In genomic region chr3:107982165-107982564, GRCh38 we compare ENCODE assay signal across 26 cellular contexts.
A peak's percentile ranks its signal among the peaks of the same experiment; 100 is the strongest.
DNase-seq lines count a peak whose midpoint lies in the region; ATAC-seq and TF ChIP-seq lines count a peak whose summit lies in the region.
"Had no signal": no experiment of that assay in that cellular context is flagged by ENCODE, and none has a peak within 500 bp of the region (broad histone marks: within the 10 kb centered on the region; RNA-seq: fewer than 3 reads in every experiment).

No MANE protein-coding gene starts in this region.

- H3K4me1 Mint-ChIP-seq in GM23338 (peaks cover 4% of the 10 kb centered on the region), nephron (peaks cover 50% of the 10 kb centered on the region)

- 0 out of 2 replicates have a peak, but pooled peaks cover 4% of the 10 kb centered on the region for H3K9me2 ChIP-seq in GM23338 (ENCODE audit: insufficient read depth)

- no peaks in the 10 kb centered on the region for H3F3A ChIP-seq in GM23338 (replicated peaks; ENCODE audit: low read depth)

- H3K27me3 ChIP-seq in GM23338 (ENCODE audit: insufficient read depth), result no peaks in the 10 kb centered on the region
- no peaks in the 10 kb centered on the region for H3K27me3 ChIP-seq in colonic mucosa
- H3K27me3 ChIP-seq: brain microvascular endothelial cell, ovary had no signal

- H3K4me3 ChIP-seq in GM23338, result no peak overlapping the region
- H3K4me3 ChIP-seq in colonic mucosa, result no peak overlapping the region
- H3K4me3 ChIP-seq: coronary artery, ovary had no signal

- no peak overlapping the region for H3K9ac ChIP-seq in colonic mucosa (ENCODE audit: low read depth in 2 of 2, low read length in 2 of 2)

- intact Hi-C loops in colonic mucosa (cut with DNase I), result no loop called here

- no peak overlapping the region for H3K4me3 Mint-ChIP-seq in GM23338
- no peak overlapping the region for H3K4me3 Mint-ChIP-seq in nephron
- H3K4me3 Mint-ChIP-seq: activated CD4-positive, alpha-beta memory T cell treated with anti-CD3 and anti-CD28 coated beads, Interleukin-2, amount 10 ng/mL, durations not matched to agents 7 days and 5 days; activated naive CD8-positive, alpha-beta T cell treated with anti-CD3 and anti-CD28 coated beads, Interleukin-2, amount 50 U/mL, for 24 hours; CD4-positive, alpha-beta memory T cell; memory B cell; naive thymus-derived CD4-positive, alpha-beta T cell had no signal

- H3K4me1 ChIP-seq in GM23338 (ENCODE audit: insufficient read depth) (no peaks in the 10 kb centered on the region; the same call in 1 of the 2 replicates), colonic mucosa (peaks cover 6% of the 10 kb centered on the region)

- no peaks in the 10 kb centered on the region for H3K36me3 Mint-ChIP-seq in GM23338 (ENCODE audit: low read depth)
- H3K36me3 Mint-ChIP-seq in nephron (ENCODE audit: low read depth), result no peaks in the 10 kb centered on the region
- H3K36me3 Mint-ChIP-seq: CD4-positive, alpha-beta memory T cell; memory B cell had no signal

- no peak; the same call in 1 of the 2 replicates for TF ChIP-seq CTCF in C4-2B (conservative IDR thresholded peaks at IDR 0.05)
- TF ChIP-seq CTCF in GM23338 (conservative IDR thresholded peaks at IDR 0.05; ENCODE audit: low read depth in 2 of 2), result no peak
- TF ChIP-seq CTCF in colonic mucosa (IDR thresholded peaks at IDR 0.05), result peak; percentile 10
- no peak for TF ChIP-seq CTCF in nephron (IDR thresholded peaks at IDR 0.05; ENCODE audit: unreplicated experiment in 3 of 3)

- no peaks in the 10 kb centered on the region for H4K20me1 ChIP-seq in GM23338 (replicated peaks; ENCODE audit: insufficient read depth)

- H3K27ac ChIP-seq in C4-2B (peak overlapping the region; percentile 40), GM23338 (ENCODE audit: low read depth) (no peak overlapping the region), colonic mucosa (no peak overlapping the region)
- H3K27ac ChIP-seq: brain microvascular endothelial cell, coronary artery, ovary had no signal

- H3K27ac Mint-ChIP-seq in GM23338 (no peak overlapping the region), nephron (peak overlapping the region in 2 of 3 experiments; percentile 1 to 7)
- H3K27ac Mint-ChIP-seq: activated CD4-positive, alpha-beta memory T cell treated with anti-CD3 and anti-CD28 coated beads, Interleukin-2, amount 10 ng/mL, durations not matched to agents 7 days and 5 days; activated naive CD8-positive, alpha-beta T cell treated with anti-CD3 and anti-CD28 coated beads, Interleukin-2, amount 50 U/mL, for 24 hours; CD4-positive, alpha-beta memory T cell; memory B cell had no signal

- H3K9me3 ChIP-seq in colonic mucosa, result no peaks in the 10 kb centered on the region
- H3K9me3 ChIP-seq: ovary had no signal

- H3K4me2 ChIP-seq in GM23338, result no peak overlapping the region

- no peaks in the 10 kb centered on the region for H3K27me3 Mint-ChIP-seq in GM23338 (ENCODE audit: insufficient read depth, low read depth, poor library complexity)
- H3K27me3 Mint-ChIP-seq in nephron (ENCODE audit: low read depth), result no peaks in the 10 kb centered on the region
- H3K27me3 Mint-ChIP-seq: activated CD4-positive, alpha-beta memory T cell treated with anti-CD3 and anti-CD28 coated beads, Interleukin-2, amount 10 ng/mL, durations not matched to agents 7 days and 5 days; activated naive CD8-positive, alpha-beta T cell treated with anti-CD3 and anti-CD28 coated beads, Interleukin-2, amount 50 U/mL, for 24 hours; CD4-positive, alpha-beta memory T cell; memory B cell had no signal

- no peaks in the 10 kb centered on the region for H3K79me2 ChIP-seq in GM23338 (replicated peaks; ENCODE audit: insufficient read depth)

- H3K9me3 Mint-ChIP-seq in GM23338, result no peaks in the 10 kb centered on the region
- H3K9me3 Mint-ChIP-seq in nephron, result no peaks in the 10 kb centered on the region
- H3K9me3 Mint-ChIP-seq: CD4-positive, alpha-beta memory T cell; memory B cell; naive thymus-derived CD4-positive, alpha-beta T cell had no signal

- peak overlapping the region; percentile 78; the same call in 1 of the 2 replicates for H2AFZ ChIP-seq in GM23338

- DNase-seq in GM23338 (ENCODE audit: low spot score) (no peak), colonic mucosa (no peak), SIG-M5 (lab: John Stamatoyannopoulos, UW) (no peak), NCI-H1048 (lab: John Stamatoyannopoulos, UW) (no peak), NCI-H446 (lab: John Stamatoyannopoulos, UW) (no peak)
- DNase-seq: activated CD4-positive, alpha-beta memory T cell treated with anti-CD3 and anti-CD28 coated beads, Interleukin-2, amount 10 ng/mL, durations not matched to agents 7 days and 5 days; activated CD4-positive, CD25-positive, alpha-beta regulatory T cell treated with anti-CD3 and anti-CD28 coated beads, Interleukin-2, amount 50 U/mL, for 72 hours; activated effector memory CD4-positive, alpha-beta T cell treated with anti-CD3 and anti-CD28 coated beads, Interleukin-2, amount 50 U/mL, for 16 hours; activated naive CD8-positive, alpha-beta T cell treated with anti-CD3 and anti-CD28 coated beads, Interleukin-2, amount 50 U/mL, for 24 hours; activated T-cell treated with anti-CD3 and anti-CD28 coated beads for 4 hours; brain microvascular endothelial cell; CD4-positive, alpha-beta memory T cell; DMS153; kidney glomerular epithelial cell; naive thymus-derived CD4-positive, alpha-beta T cell; NCI-H1105 treated with DMSO at 0.1 percent for 48 hours; NCI-H2081; NCI-H226; stimulated activated CD4-positive, alpha-beta T cell treated with anti-CD3 and anti-CD28 coated beads, Interleukin-12 subunit alpha, Interleukin-12 subunit beta, amount 100 ng/mL, for 4 hours; stimulated activated CD4-positive, alpha-beta T cell treated with anti-CD3 and anti-CD28 coated beads, Interleukin-4, amount 100 ng/mL, for 24 hours; stimulated activated naive CD4-positive, alpha-beta T cell had no signal

- H3K36me3 ChIP-seq in GM23338 (ENCODE audit: insufficient read depth), result no peaks in the 10 kb centered on the region
- no peaks in the 10 kb centered on the region for H3K36me3 ChIP-seq in colonic mucosa
- H3K36me3 ChIP-seq: brain microvascular endothelial cell, ovary had no signal

- no peak for ATAC-seq in GM23338
- ATAC-seq: activated naive CD8-positive, alpha-beta T cell treated with anti-CD3 and anti-CD28 coated beads, Interleukin-2, amount 50 U/mL, for 24 hours had no signal

TF ChIP-seq in GM23338, 12 proteins besides CTCF, POLR2A, EP300 and RAD21:
- no peak for TF ChIP-seq EZH2 (IDR thresholded peaks at IDR 0.05; ENCODE audit: low read depth, unreplicated experiment)
